In genomic region chr9:133114451-133114885, GRCh38 we compare ENCODE assay signal across 8 cellular contexts. TPM values are rescaled to one million over a fixed set of nuclear protein-coding genes. Genes with fewer than 3 reads are reported as not detected.
DNase-seq lines count a peak whose midpoint lies in the region; ATAC-seq, FAIRE-seq and TF ChIP-seq lines count a peak whose summit lies in the region.

No MANE protein-coding gene starts in this region.

- H3K36me3 ChIP-seq in HAP-1 (replicated peaks): peaks cover 15% of the 10 kb centered on the region; the same call in 1 of the 2 replicates
- H3K36me3 ChIP-seq in astrocyte (ENCODE audit: insufficient read depth, low read length): no peaks in the 10 kb centered on the region
- H3K36me3 ChIP-seq in mesenchymal stem cell (ENCODE audit: control insufficient read depth in 1 of 2, insufficient read depth in 2 of 2, low read depth in 1 of 2, low read length in 2 of 2): peaks cover 24 to 49% of the 10 kb centered on the region in 2 experiments

- H4K20me1 ChIP-seq in astrocyte (ENCODE audit: insufficient read depth, low read length): peaks cover 84% of the 10 kb centered on the region

- H3K27ac ChIP-seq in 22Rv1: peak overlapping the region; percentile 42
- no peak overlapping the region for H3K27ac ChIP-seq in astrocyte (ENCODE audit: low read depth, low read length)
- peak overlapping the region; percentile 85 for H3K27ac ChIP-seq in mesenchymal stem cell (ENCODE audit: low read length, poor library complexity, severe bottlenecking)

- no peak overlapping the region for H3K27ac Mint-ChIP-seq in astrocyte (ENCODE audit: unreplicated experiment)

- H3K4me3 Mint-ChIP-seq in astrocyte (ENCODE audit: unreplicated experiment): no peak overlapping the region

- peaks cover 33% of the 10 kb centered on the region for H3K79me1 ChIP-seq in mesenchymal stem cell (replicated peaks; ENCODE audit: low read length, poor library complexity, severe bottlenecking)

- peak overlapping the region in 1 of 2 experiments; percentile 68 for H2BK12ac ChIP-seq in mesenchymal stem cell (ENCODE audit: low read length in 2 of 2)

- WGBS in mesenchymal stem cell: 70% methylated on average over 8 of the region's 8 CpGs

- peak overlapping the region; percentile 84 for H4K91ac ChIP-seq in mesenchymal stem cell (ENCODE audit: low read length)

- H3K9ac ChIP-seq in astrocyte (ENCODE audit: low read length): peak overlapping the region; percentile 60
- H3K9ac ChIP-seq in mesenchymal stem cell (ENCODE audit: low read length): peak overlapping the region; percentile 86

- peaks cover 66% of the 10 kb centered on the region for H3K79me2 ChIP-seq in astrocyte (ENCODE audit: insufficient read depth, low read length)

- H3K4me1 Mint-ChIP-seq in astrocyte (ENCODE audit: low read depth, unreplicated experiment): peaks cover 23% of the 10 kb centered on the region

- H3K9me3 Mint-ChIP-seq in astrocyte (ENCODE audit: unreplicated experiment): no peaks in the 10 kb centered on the region

- peak overlapping the region in 1 of 2 experiments; percentile 92 for H3K14ac ChIP-seq in mesenchymal stem cell (ENCODE audit: low read length in 2 of 2)

- in situ Hi-C loops in HAP-1 (cut with MboI; ENCODE audit: low sequenced_read_pairs): no loop called here

- H3K27me3 ChIP-seq in HAP-1 (ENCODE audit: low read depth) (no peaks in the 10 kb centered on the region), astrocyte (ENCODE audit: insufficient read depth, low read length) (no peaks in the 10 kb centered on the region), mesenchymal stem cell (ENCODE audit: control insufficient read depth in 1 of 2, insufficient read depth in 1 of 2, low read length in 2 of 2) (no peaks in the 10 kb centered on the region)

- H4K8ac ChIP-seq in mesenchymal stem cell (ENCODE audit: low read length): peak overlapping the region; percentile 88

- H3K4me3 ChIP-seq in HAP-1 (no peak overlapping the region), astrocyte (ENCODE audit: insufficient read depth, low read depth, low read length) (no peak overlapping the region), mesenchymal stem cell (ENCODE audit: insufficient read depth in 1 of 2, low read depth in 1 of 2, low read length in 2 of 2) (peak overlapping the region in 1 of 2 experiments; percentile 19)

- H2BK15ac ChIP-seq in mesenchymal stem cell (ENCODE audit: low read depth, poor library complexity, severe bottlenecking): peak overlapping the region; percentile 76

- H3K4me2 ChIP-seq in astrocyte (ENCODE audit: low read length): peak overlapping the region; percentile 76
- no peak overlapping the region for H3K4me2 ChIP-seq in mesenchymal stem cell (ENCODE audit: low read length, poor library complexity, severe bottlenecking)

- H3K4me1 ChIP-seq in HAP-1 (no peaks in the 10 kb centered on the region; the same call in 1 of the 2 replicates), astrocyte (ENCODE audit: insufficient read depth, low read length) (peaks cover 51% of the 10 kb centered on the region), mesenchymal stem cell (ENCODE audit: control insufficient read depth, insufficient read depth, low read depth, low read length) (peaks cover 81% of the 10 kb centered on the region)

- FAIRE-seq in astrocyte (lab: Jason Lieb, UNC): no peak

- H2BK5ac ChIP-seq in mesenchymal stem cell (ENCODE audit: low read depth, low read length, poor library complexity, severe bottlenecking): peak overlapping the region; percentile 22

- peaks cover 12% of the 10 kb centered on the region for H3K36me3 Mint-ChIP-seq in astrocyte (ENCODE audit: low read depth, unreplicated experiment)

- no peak overlapping the region for H2AFZ ChIP-seq in astrocyte (ENCODE audit: low read depth, low read length)
- no peak overlapping the region for H2AFZ ChIP-seq in mesenchymal stem cell (ENCODE audit: low read depth, low read length)

- no peak for TF ChIP-seq CTCF in 22Rv1 (IDR thresholded peaks at IDR 0.05)
- TF ChIP-seq CTCF in astrocyte (IDR thresholded peaks at IDR 0.05; ENCODE audit: insufficient read depth, low read depth, low read length): no peak

- no peaks in the 10 kb centered on the region for H3K27me3 Mint-ChIP-seq in astrocyte (ENCODE audit: low read depth, unreplicated experiment)

- ATAC-seq in HG02642 (IDR thresholded peaks at IDR 0.05; ENCODE audit: poor library complexity, unreplicated experiment) (no peak), GM21447 (IDR thresholded peaks at IDR 0.05; ENCODE audit: unreplicated experiment) (no peak), HG03354 (IDR thresholded peaks at IDR 0.05; ENCODE audit: poor library complexity, severe bottlenecking, unreplicated experiment) (no peak)

- H2AK5ac ChIP-seq in mesenchymal stem cell (ENCODE audit: low read length, severe bottlenecking): peak overlapping the region; percentile 97

- H2BK120ac ChIP-seq in mesenchymal stem cell (ENCODE audit: low read depth, low read length): no peak overlapping the region

- peak overlapping the region; percentile 58 to 65 for H3K18ac ChIP-seq in mesenchymal stem cell (ENCODE audit: low read depth in 1 of 2, low read length in 2 of 2)

- H3K4ac ChIP-seq in mesenchymal stem cell (ENCODE audit: low read depth in 1 of 2, low read length in 2 of 2): peak overlapping the region; percentile 59 to 77

- H3K9me3 ChIP-seq in HAP-1 (no peaks in the 10 kb centered on the region), astrocyte (ENCODE audit: insufficient read depth, low read depth, low read length) (no peaks in the 10 kb centered on the region), mesenchymal stem cell (ENCODE audit: control insufficient read depth, low read length) (no peaks in the 10 kb centered on the region)

- peak overlapping the region in 1 of 2 experiments; percentile 75 for H3K23ac ChIP-seq in mesenchymal stem cell (ENCODE audit: low read length in 2 of 2)

- DNase-seq in HAP-1 (ENCODE audit: low spot score in 2 of 2) (peak; percentile 17 to 59), astrocyte (ENCODE audit: low read depth) (no peak), mesenchymal stem cell (peak; percentile 58), NCI-H446 treated with DMSO at 0.1 percent for 48 hours (lab: John Stamatoyannopoulos, UW) (no peak)

RNA-seq across cellular contexts. Expression of gene RALGDS, which starts 6.6 kb away (rescaled TPM):
- 41.2 and 46.6 TPM in 2 replicates for total RNA-seq in astrocyte
- 30.8 TPM for polyA plus RNA-seq in mesenchymal stem cell (2013, experiment 1 of 2)
- 27.5 TPM for polyA plus RNA-seq in mesenchymal stem cell (2013, experiment 2 of 2)

RNA-seq across cellular contexts. Expression of gene GBGT1, which starts 49.2 kb away (rescaled TPM):
- 8.4 and 8.5 TPM in 2 replicates for total RNA-seq in astrocyte
- 15.3 TPM for polyA plus RNA-seq in mesenchymal stem cell (2013, experiment 1 of 2)
- polyA plus RNA-seq in mesenchymal stem cell (2013, experiment 2 of 2): 14.4 TPM

RNA-seq across cellular contexts. Expression of gene CEL, which starts 52.7 kb away (rescaled TPM):
- total RNA-seq in astrocyte: 2.3 and 3.4 TPM in 2 replicates
- 0.57 TPM for polyA plus RNA-seq in mesenchymal stem cell (2013, experiment 1 of 2)
- polyA plus RNA-seq in mesenchymal stem cell (2013, experiment 2 of 2): 0.55 TPM

Comparison
In these comparisons a context has a peak if more than half of its experiments do, and no peak if none do; other contexts are left out.
1. DNase-seq: peak in HAP-1 (2 of 2) and mesenchymal stem cell (single experiment); none in astrocyte (single experiment) and NCI-H446 treated with DMSO at 0.1 percent for 48 hours (single experiment).